14 cellular contexts compared by ENCODE assay signal in the genomic region with DNA sequence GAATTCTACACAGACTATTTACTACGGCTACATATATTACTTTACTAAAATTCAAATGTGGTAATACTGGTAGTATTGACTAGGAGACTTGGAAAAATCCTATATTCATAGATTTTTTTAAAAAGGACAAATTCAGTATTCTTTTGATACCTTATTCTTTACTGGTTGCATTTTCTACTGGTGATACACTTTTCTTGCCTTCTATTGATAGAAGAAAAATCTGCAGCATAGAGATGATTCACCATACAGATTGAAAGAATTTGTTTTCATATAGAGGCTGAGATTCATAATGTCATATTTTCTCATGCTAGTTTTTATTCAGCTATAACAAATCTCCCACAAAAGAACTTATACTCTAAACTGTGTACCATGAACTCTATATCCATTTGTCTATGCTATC.
"Had no signal": no experiment of that assay in that cellular context is flagged by ENCODE, and none has a peak within 500 bp of the region (broad histone marks: within the 10 kb centered on the region; RNA-seq: fewer than 3 reads in every experiment).

No MANE protein-coding gene starts in this region.

- H3K4me1 Mint-ChIP-seq: central memory CD8-positive, alpha-beta T cell; memory B cell had no signal

- H3K27me3 Mint-ChIP-seq: central memory CD8-positive, alpha-beta T cell; memory B cell; natural killer cell treated with Interleukin-12 subunit alpha and Interleukin-12 subunit beta and Interleukin-15 and Interleukin-18, amount 100 ng/mL, for 72 hours had no signal

- H3K4me3 Mint-ChIP-seq: activated T-helper 1 cell treated with anti-CD3 and anti-CD28 coated beads, Interleukin-12 subunit alpha, Interleukin-12 subunit beta, Interleukin-2, Interleukin-4 antibody, amounts not matched to agents 30 ng/mL and 10 ng/mL and 1 ng/mL, durations not matched to agents 14 hours and 24 hours and 36 hours; central memory CD8-positive, alpha-beta T cell; memory B cell; natural killer cell treated with Interleukin-12 subunit alpha and Interleukin-12 subunit beta and Interleukin-15 and Interleukin-18, amount 100 ng/mL, for 72 hours had no signal

- ATAC-seq: left lobe of liver; natural killer cell treated with Interleukin-12 subunit alpha and Interleukin-12 subunit beta and Interleukin-15 and Interleukin-18, amount 100 ng/mL, for 72 hours; psoas muscle; sciatic nerve had no signal

- DNase-seq: activated CD4-positive, alpha-beta T cell treated with anti-CD3 and anti-CD28 coated beads for 48 hours; activated naive CD4-positive, alpha-beta T cell; glutamatergic neuron; nucleus accumbens; psoas muscle; stimulated activated CD4-positive, alpha-beta T cell treated with anti-CD3 and anti-CD28 coated beads, Interleukin-12 subunit alpha, Interleukin-12 subunit beta, amount 100 ng/mL, for 4 hours; stimulated activated naive CD4-positive, alpha-beta T cell; T-helper 9 cell had no signal

- H3K27ac Mint-ChIP-seq: activated T-helper 1 cell treated with anti-CD3 and anti-CD28 coated beads, Interleukin-12 subunit alpha, Interleukin-12 subunit beta, Interleukin-2, Interleukin-4 antibody, amounts not matched to agents 30 ng/mL and 10 ng/mL and 1 ng/mL, durations not matched to agents 14 hours and 24 hours and 36 hours; memory B cell; natural killer cell treated with Interleukin-12 subunit alpha and Interleukin-12 subunit beta and Interleukin-15 and Interleukin-18, amount 100 ng/mL, for 72 hours had no signal

- H3K4me3 ChIP-seq: psoas muscle had no signal

- H3K4me1 ChIP-seq: psoas muscle had no signal

- H3K27ac ChIP-seq: psoas muscle had no signal

- H3K9me3 ChIP-seq: psoas muscle had no signal

- H3K9me3 Mint-ChIP-seq: activated T-helper 1 cell treated with anti-CD3 and anti-CD28 coated beads, Interleukin-12 subunit alpha, Interleukin-12 subunit beta, Interleukin-2, Interleukin-4 antibody, amounts not matched to agents 30 ng/mL and 10 ng/mL and 1 ng/mL, durations not matched to agents 14 hours and 24 hours and 36 hours; central memory CD8-positive, alpha-beta T cell; memory B cell; natural killer cell treated with Interleukin-12 subunit alpha and Interleukin-12 subunit beta and Interleukin-15 and Interleukin-18, amount 100 ng/mL, for 72 hours had no signal
